ENCODE assay signal across 8 cellular contexts in genomic region chr1:156295391-156295947, GRCh38. TPM values are rescaled to one million over a fixed set of nuclear protein-coding genes. Genes with fewer than 3 reads are reported as not detected.
A peak's percentile ranks its signal among the peaks of the same experiment; 100 is the strongest.
DNase-seq lines count a peak whose midpoint lies in the region; ATAC-seq and TF ChIP-seq lines count a peak whose summit lies in the region.

TSS of gene GLMP (minus strand) at chr1:156295679. CDS start at chr1:156295645, 34 bp downstream.

- peaks cover 0 to 3% (median 0%) of the 10 kb centered on the region in 3 donors for H3K36me3 Mint-ChIP-seq in naive thymus-derived CD8-positive, alpha-beta T cell

- 0 to 1% (median 0%) methylated on average over 17 of the region's 17 CpGs for WGBS in stomach, 5 donors

- no peaks in the 10 kb centered on the region for H3K27me3 ChIP-seq in stomach

- no peak for TF ChIP-seq POLR2A in stomach (IDR thresholded peaks at IDR 0.05)

- no peaks in the 10 kb centered on the region for H3K9me3 Mint-ChIP-seq in naive thymus-derived CD8-positive, alpha-beta T cell

- H3K9me3 ChIP-seq in stomach = no peaks in the 10 kb centered on the region

- DNase-seq in DMS79 (lab: John Stamatoyannopoulos, UW) (peak; percentile 22), HT1080 (ENCODE audit: low read depth) (peak; percentile 41), RPMI8226 (peak; percentile 80), fibroblast of villous mesenchyme (ENCODE audit: low read depth) (peak; percentile 67), stomach (peak; percentile 78)
- DNase-seq in activated gamma-delta T cell treated with anti-CD3 and anti-CD28 coated beads, Interleukin-2, amount 50 U/mL, for 16 hours (ENCODE audit: low read depth) = peak; percentile 23
- peak; percentile 37 to 77 (median 50) for DNase-seq in naive thymus-derived CD8-positive, alpha-beta T cell

- TF ChIP-seq EP300 in stomach (IDR thresholded peaks at IDR 0.05) = no peak

- POLR2A ChIA-PET in naive thymus-derived CD8-positive, alpha-beta T cell (lab: Charles Lee) = interaction anchor here (1.0 to 3.4 kb wide), 2 partner anchors 12 to 162 kb away, joined by 3 to 21 read pairs; partner anchors contain the start of genes SMG5 and TMEM79

- H3K36me3 ChIP-seq in stomach = peaks cover 0 to 18% (median 12%) of the 10 kb centered on the region in 4 donors

- peak within 1 kb of the TSS; percentile 86 to 93 (median 90) for H3K4me3 Mint-ChIP-seq in naive thymus-derived CD8-positive, alpha-beta T cell

- H3K27ac ChIP-seq in stomach = peak within 1 kb of the TSS; percentile 38 to 79 (median 72)

- H3K27ac Mint-ChIP-seq in naive thymus-derived CD8-positive, alpha-beta T cell = peak within 1 kb of the TSS; percentile 52 to 93 (median 84)

- peaks cover 14 to 51% (median 41%) of the 10 kb centered on the region in 4 donors for H3K4me1 ChIP-seq in stomach

- ATAC-seq in naive thymus-derived CD8-positive, alpha-beta T cell = peak; percentile 95 to 96
- no peak for ATAC-seq in GM19452 (IDR thresholded peaks at IDR 0.05; ENCODE audit: unreplicated experiment)

- H3K4me3 ChIP-seq in fibroblast of villous mesenchyme (ENCODE audit: low read depth, low read length) = peak within 1 kb of the TSS; percentile 97
- H3K4me3 ChIP-seq in stomach = peak within 1 kb of the TSS; percentile 59 to 88 (median 74)

- peaks cover 14 to 23% (median 19%) of the 10 kb centered on the region in 4 donors for H3K4me1 Mint-ChIP-seq in naive thymus-derived CD8-positive, alpha-beta T cell

- intact Hi-C loops in stomach (cut with DNase I; ENCODE audit: low total_unique reads) = no loop called here

- TF ChIP-seq CTCF in fibroblast of villous mesenchyme (IDR thresholded peaks at IDR 0.05; ENCODE audit: insufficient read depth, low read depth, low read length) = no peak
- no peak for TF ChIP-seq CTCF in stomach (IDR thresholded peaks at IDR 0.05)

- no peaks in the 10 kb centered on the region for H3K27me3 Mint-ChIP-seq in naive thymus-derived CD8-positive, alpha-beta T cell

RNA-seq across cellular contexts. Expression of gene GLMP, which starts in this region (rescaled TPM):
- 49.0 and 62.7 TPM in 2 replicates for total RNA-seq in HT1080 (2014; rRNA removed; shearing (Covaris generic))
- polyA plus RNA-seq in HT1080 (2015; cell fraction: cytosol; rRNA removed) = 81.1 and 85.0 TPM in 2 replicates
- polyA plus RNA-seq in HT1080 (2015; cell fraction: nucleus; rRNA removed) = 90.5 and 92.7 TPM in 2 replicates
- total RNA-seq in fibroblast of villous mesenchyme = 55.3 and 55.4 TPM in 2 replicates
- total RNA-seq in naive thymus-derived CD8-positive, alpha-beta T cell = 10 to 100 TPM; 22.1 to 23.3 TPM
- polyA plus RNA-seq in naive thymus-derived CD8-positive, alpha-beta T cell = 10 to 100 TPM; 12.1 to 22.2 (median 17.3) TPM
- total RNA-seq in stomach = 10 to 100 TPM in 4 of 5 donors, 1 to 10 TPM in 1; 1.4 to 92.9 (median 19.7) TPM
- 10 to 100 TPM; 20.8 to 37.4 (median 35.9) TPM for polyA plus RNA-seq in stomach

Comparison
In these comparisons a context has a peak if more than half of its experiments do, and no peak if none do; other contexts are left out.
1. DNase-seq: peak in every context shown above with its lines; median percentile 80 in RPMI8226; 78 in stomach; 67 in fibroblast of villous mesenchyme; 50 in naive thymus-derived CD8-positive, alpha-beta T cell; 41 in HT1080; 23 in activated gamma-delta T cell treated with anti-CD3 and anti-CD28 coated beads, Interleukin-2, amount 50 U/mL, for 16 hours; 22 in DMS79.